1 cellular context compared by ENCODE assay signal in genomic region chr1:184052750-184053149, GRCh38.
TF ChIP-seq lines count a peak whose summit lies in the region.

No MANE protein-coding gene starts in this region.

TF ChIP-seq in H1, 55 proteins besides CTCF, POLR2A, EP300 and RAD21 (continued from another document):
- TF ChIP-seq MAX (IDR thresholded peaks at IDR 0.05) (no peak), CEBPB (IDR thresholded peaks at IDR 0.05; ENCODE audit: low read depth, low read length) (no peak), HDAC2 (IDR thresholded peaks at IDR 0.05; ENCODE audit: borderline replicate concordance in 1 of 2, low read depth in 2 of 2, low read length in 2 of 2) (no peak), PHF8 (conservative IDR thresholded peaks at IDR 0.05; ENCODE audit: low read depth, low read length) (no peak), JUN (IDR thresholded peaks at IDR 0.05; ENCODE audit: low read depth, low read length) (no peak), RFX5 (IDR thresholded peaks at IDR 0.05; ENCODE audit: borderline replicate concordance, low read depth, low read length) (no peak), BACH1 (IDR thresholded peaks at IDR 0.05; ENCODE audit: low read length) (no peak), SP2 (IDR thresholded peaks at IDR 0.05; ENCODE audit: low read length) (no peak), SIRT6 (IDR thresholded peaks at IDR 0.05; ENCODE audit: low read length) (no peak), RBBP5 (IDR thresholded peaks at IDR 0.05; ENCODE audit: borderline replicate concordance, low read depth, low read length) (no peak)
